19 cellular contexts compared by ENCODE assay signal in the genomic region with DNA sequence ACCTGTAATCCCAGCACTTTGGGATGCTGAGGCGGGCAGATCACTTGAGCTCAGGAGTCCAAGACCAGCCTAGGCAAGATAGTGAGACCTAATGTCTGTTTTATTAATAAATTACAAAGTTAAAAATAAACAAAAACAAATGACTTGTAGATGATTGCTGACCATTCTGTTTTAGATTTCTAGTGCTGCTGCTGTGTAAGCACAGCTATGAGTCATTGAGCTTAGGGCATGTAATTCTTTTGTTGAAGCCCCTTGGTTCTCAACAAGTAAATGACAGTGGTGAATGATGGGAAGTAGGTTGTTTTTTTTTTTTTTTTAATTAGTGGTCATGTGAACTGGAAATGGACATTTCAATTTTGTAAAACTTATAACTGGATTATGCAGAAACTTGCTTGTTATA.
DNase-seq lines count a peak whose midpoint lies in the region; ATAC-seq and TF ChIP-seq lines count a peak whose summit lies in the region.
"Had no signal": no experiment of that assay in that cellular context is flagged by ENCODE, and none has a peak within 500 bp of the region (broad histone marks: within the 10 kb centered on the region; RNA-seq: fewer than 3 reads in every experiment).

No MANE protein-coding gene starts in this region.

- H3K4ac ChIP-seq in mesenchymal stem cell (ENCODE audit: low read depth in 1 of 2, low read length in 2 of 2), result no peak overlapping the region

- no CpG with 5 or more reads among the region's 1 CpG for WGBS in mesenchymal stem cell

- no peaks in the 10 kb centered on the region for H3K9me3 Mint-ChIP-seq in effector memory CD8-positive, alpha-beta T cell
- H3K9me3 Mint-ChIP-seq: activated CD4-positive, alpha-beta T cell treated with anti-CD3 and anti-CD28 coated beads, Interleukin-2, amount 10 ng/mL, durations not matched to agents 24 days and 14 days had no signal

- peaks cover 47% of the 10 kb centered on the region for H3K36me3 Mint-ChIP-seq in effector memory CD8-positive, alpha-beta T cell (ENCODE audit: insufficient read depth)

- DNase-seq in DMS53 (lab: John Stamatoyannopoulos, UW), result peak; percentile 73
- DNase-seq in RPMI7951 (ENCODE audit: low read depth), result peak; percentile 30
- DNase-seq in epithelial cell of prostate (ENCODE audit: low read depth, low spot score), result no peak
- peak; percentile 57 for DNase-seq in mesenchymal stem cell
- no peak for DNase-seq in GM10248 (ENCODE audit: extremely low spot score)
- DNase-seq in effector memory CD8-positive, alpha-beta T cell, result no peak
- DNase-seq in NCI-H345 (lab: John Stamatoyannopoulos, UW), result no peak
- no peak for DNase-seq in amygdala (lab: John Stamatoyannopoulos, UW)
- DNase-seq: activated CD4-positive, alpha-beta T cell treated with anti-CD3 and anti-CD28 coated beads, Interleukin-2, amount 10 ng/mL, durations not matched to agents 24 days and 14 days; activated naive CD4-positive, alpha-beta T cell treated with anti-CD3 and anti-CD28 coated beads, Interleukin-2, amount 50 U/mL, for 16 hours; activated T-cell treated with anti-CD3 and anti-CD28 coated beads for 4 hours; head of caudate nucleus; NCI-H1105 treated with DMSO at 0.1 percent for 48 hours; pancreas; stimulated activated naive CD8-positive, alpha-beta T cell treated with anti-CD3 and anti-CD28 coated beads, Interleukin-15, Interleukin-2, amounts not matched to agents 100 U/mL and 50 U/mL, for 24 hours; T-helper 9 cell had no signal

- no peak for ATAC-seq in effector memory CD8-positive, alpha-beta T cell (replicated peaks)
- ATAC-seq: Right ventricle myocardium inferior had no signal

- H3K9me3 ChIP-seq in mesenchymal stem cell (ENCODE audit: control insufficient read depth, low read length), result no peaks in the 10 kb centered on the region
- H3K9me3 ChIP-seq: pancreas had no signal

- H3K23ac ChIP-seq in mesenchymal stem cell (ENCODE audit: low read length in 2 of 2), result no peak overlapping the region

- H3K79me1 ChIP-seq in mesenchymal stem cell (replicated peaks; ENCODE audit: low read length, poor library complexity, severe bottlenecking), result peaks cover 11% of the 10 kb centered on the region

- H2BK120ac ChIP-seq in mesenchymal stem cell (ENCODE audit: low read depth, low read length), result no peak overlapping the region

- no peak overlapping the region for H3K14ac ChIP-seq in mesenchymal stem cell (ENCODE audit: low read length in 2 of 2)

- no peak overlapping the region for H4K91ac ChIP-seq in mesenchymal stem cell (ENCODE audit: low read length)

- no peak overlapping the region for H3K18ac ChIP-seq in mesenchymal stem cell (ENCODE audit: low read depth in 1 of 2, low read length in 2 of 2)

- peaks cover 7 to 80% of the 10 kb centered on the region in 2 experiments for H3K36me3 ChIP-seq in mesenchymal stem cell (ENCODE audit: control insufficient read depth in 1 of 2, insufficient read depth in 2 of 2, low read depth in 1 of 2, low read length in 2 of 2)

- H3K27ac ChIP-seq in epithelial cell of prostate, result peak overlapping the region; percentile 34
- no peak overlapping the region for H3K27ac ChIP-seq in mesenchymal stem cell (ENCODE audit: low read length, poor library complexity, severe bottlenecking)
- H3K27ac ChIP-seq: cardiac muscle cell had no signal

- H2BK5ac ChIP-seq in mesenchymal stem cell (ENCODE audit: low read depth, low read length, poor library complexity, severe bottlenecking), result no peak overlapping the region

- H3K9ac ChIP-seq in mesenchymal stem cell (ENCODE audit: low read length), result no peak overlapping the region

- H3K27ac Mint-ChIP-seq in effector memory CD8-positive, alpha-beta T cell, result no peak overlapping the region
- H3K27ac Mint-ChIP-seq: activated CD4-positive, alpha-beta T cell treated with anti-CD3 and anti-CD28 coated beads, Interleukin-2, amount 10 ng/mL, durations not matched to agents 24 days and 14 days had no signal

- H3K4me2 ChIP-seq in mesenchymal stem cell (ENCODE audit: low read length, poor library complexity, severe bottlenecking), result no peak overlapping the region

- no peak overlapping the region for H2BK12ac ChIP-seq in mesenchymal stem cell (ENCODE audit: low read length in 2 of 2)

- H3K4me3 Mint-ChIP-seq in effector memory CD8-positive, alpha-beta T cell, result no peak overlapping the region
- H3K4me3 Mint-ChIP-seq: activated CD4-positive, alpha-beta T cell treated with anti-CD3 and anti-CD28 coated beads, Interleukin-2, amount 10 ng/mL, durations not matched to agents 24 days and 14 days had no signal

- no peaks in the 10 kb centered on the region for H3K4me1 Mint-ChIP-seq in effector memory CD8-positive, alpha-beta T cell (ENCODE audit: low read depth in 2 of 2)

- no peaks in the 10 kb centered on the region for H3K27me3 ChIP-seq in mesenchymal stem cell (ENCODE audit: control insufficient read depth in 1 of 2, insufficient read depth in 1 of 2, low read length in 2 of 2)
- H3K27me3 ChIP-seq: cardiac muscle cell, pancreas had no signal

- POLR2A ChIA-PET in GM10248 (lab: Yijun Ruan, JAX), result no interaction called here

- no peak overlapping the region for H2AFZ ChIP-seq in mesenchymal stem cell (ENCODE audit: low read depth, low read length)

- H3K27me3 Mint-ChIP-seq in effector memory CD8-positive, alpha-beta T cell, result no peaks in the 10 kb centered on the region
- H3K27me3 Mint-ChIP-seq: activated CD4-positive, alpha-beta T cell treated with anti-CD3 and anti-CD28 coated beads, Interleukin-2, amount 10 ng/mL, durations not matched to agents 24 days and 14 days had no signal

- no peak overlapping the region for H3K4me3 ChIP-seq in mesenchymal stem cell (ENCODE audit: insufficient read depth in 1 of 2, low read depth in 1 of 2, low read length in 2 of 2)
- H3K4me3 ChIP-seq: cardiac muscle cell, K562, pancreas had no signal

- peaks cover 3% of the 10 kb centered on the region for H3K4me1 ChIP-seq in mesenchymal stem cell (ENCODE audit: control insufficient read depth, insufficient read depth, low read depth, low read length)

- no peak overlapping the region for H2BK15ac ChIP-seq in mesenchymal stem cell (ENCODE audit: low read depth, poor library complexity, severe bottlenecking)

- no peak overlapping the region for H4K8ac ChIP-seq in mesenchymal stem cell (ENCODE audit: low read length)

- no peak for TF ChIP-seq CTCF in GM10248 (IDR thresholded peaks at IDR 0.05; ENCODE audit: control extremely low read depth, extremely low read depth, low read depth, missing control alignments)

- no peak overlapping the region for H2AK5ac ChIP-seq in mesenchymal stem cell (ENCODE audit: low read length, severe bottlenecking)

- CTCF ChIA-PET in GM10248 (lab: Yijun Ruan, JAX), result interaction anchor here (0.9 to 3.6 kb wide), 3 partner anchors 10 to 14 kb away, joined by 3 to 17 read pairs (median 4); no protein-coding TSS in a partner anchor

Comparison
In these comparisons a context has a peak if more than half of its experiments do, and no peak if none do; other contexts are left out.
1. DNase-seq: peak in DMS53 (single experiment), RPMI7951 (single experiment) and mesenchymal stem cell (single experiment); none in epithelial cell of prostate (single experiment), GM10248 (single experiment), effector memory CD8-positive, alpha-beta T cell (0 of 3), NCI-H345 (single experiment) and amygdala (0 of 56).